8 cellular contexts compared by ENCODE assay signal in genomic region chr7:30276203-30276900, GRCh38. TPM values are rescaled to one million over a fixed set of nuclear protein-coding genes. Genes with fewer than 3 reads are reported as not detected.
A peak's percentile ranks its signal among the peaks of the same experiment; 100 is the strongest.
DNase-seq lines count a peak whose midpoint lies in the region; ATAC-seq and TF ChIP-seq lines count a peak whose summit lies in the region.

No MANE protein-coding gene starts in this region.

- TF ChIP-seq CTCF in C4-2B (conservative IDR thresholded peaks at IDR 0.05) (peak; percentile 79), left lung (IDR thresholded peaks at IDR 0.05) (peak; percentile 43 to 45)

- no peaks in the 10 kb centered on the region for H3K36me3 ChIP-seq in left lung

- no peaks in the 10 kb centered on the region for H3K27me3 Mint-ChIP-seq in central memory CD8-positive, alpha-beta T cell

- intact Hi-C loops in left lung (cut with DNase I), result loop anchor here in 1 of 2 donors (5.0 to 10.0 kb wide), 2 partner anchors 112 to 136 kb away; no protein-coding TSS in a partner anchor

- no peaks in the 10 kb centered on the region for H3K9me3 Mint-ChIP-seq in central memory CD8-positive, alpha-beta T cell

- DNase-seq in MV-4-11 (lab: John Stamatoyannopoulos, UW), result peak; percentile 48
- DNase-seq in UCSD-AML1 (lab: John Stamatoyannopoulos, UW; ENCODE audit: unreplicated experiment), result peak; percentile 11
- peak; percentile 23 to 36 for DNase-seq in central memory CD8-positive, alpha-beta T cell (ENCODE audit: low spot score in 2 of 2)
- DNase-seq in left lung, result no peak
- peak; percentile 8 to 25 for DNase-seq in stimulated activated CD8-positive, alpha-beta memory T cell treated with anti-CD3 and anti-CD28 coated beads, Interleukin-7, amount 100 ng/mL, for 4 hours (ENCODE audit: low read depth in 2 of 2)

- H3K4me3 ChIP-seq in left lung, result no peak overlapping the region

- H3K4me1 ChIP-seq in left lung, result peaks cover 0 to 4% of the 10 kb centered on the region in 2 donors

- H3K36me3 Mint-ChIP-seq in central memory CD8-positive, alpha-beta T cell (ENCODE audit: insufficient read depth), result peaks cover 6% of the 10 kb centered on the region

- ATAC-seq in GM19043 (IDR thresholded peaks at IDR 0.05; ENCODE audit: low read depth, unreplicated experiment) (peak; percentile 71), left lung (peak; percentile 64), HG03469 (IDR thresholded peaks at IDR 0.05; ENCODE audit: unreplicated experiment) (no peak)
- no peak for ATAC-seq in central memory CD8-positive, alpha-beta T cell (replicated peaks; ENCODE audit: extremely low read depth, poor library complexity, severe bottlenecking)

- H3K4me3 Mint-ChIP-seq in central memory CD8-positive, alpha-beta T cell, result no peak overlapping the region

- H3K27me3 ChIP-seq in left lung, result no peaks in the 10 kb centered on the region

- H3K27ac ChIP-seq in C4-2B, result no peak overlapping the region
- H3K27ac ChIP-seq in left lung, result no peak overlapping the region

- no peak overlapping the region for H3K27ac Mint-ChIP-seq in central memory CD8-positive, alpha-beta T cell (ENCODE audit: low read depth)

- H3K9me3 ChIP-seq in left lung, result no peaks in the 10 kb centered on the region

- H3K4me1 Mint-ChIP-seq in central memory CD8-positive, alpha-beta T cell, result peaks cover 15% of the 10 kb centered on the region

RNA-seq across cellular contexts. Expression of gene ZNRF2, which starts 8.0 kb away (rescaled TPM):
- total RNA-seq in left lung, result 10 to 100 TPM; 18.3 to 19.5 TPM

Comparison
In these comparisons a context has a peak if more than half of its experiments do, and no peak if none do; other contexts are left out.
1. ATAC-seq: peak in GM19043 (single experiment) and left lung (single experiment); none in central memory CD8-positive, alpha-beta T cell (single experiment) and HG03469 (single experiment).
2. DNase-seq: peak in MV-4-11 (single experiment), UCSD-AML1 (single experiment), central memory CD8-positive, alpha-beta T cell (2 of 2) and stimulated activated CD8-positive, alpha-beta memory T cell treated with anti-CD3 and anti-CD28 coated beads, Interleukin-7, amount 100 ng/mL, for 4 hours (2 of 2); none in left lung (0 of 2).